In the genomic region with DNA sequence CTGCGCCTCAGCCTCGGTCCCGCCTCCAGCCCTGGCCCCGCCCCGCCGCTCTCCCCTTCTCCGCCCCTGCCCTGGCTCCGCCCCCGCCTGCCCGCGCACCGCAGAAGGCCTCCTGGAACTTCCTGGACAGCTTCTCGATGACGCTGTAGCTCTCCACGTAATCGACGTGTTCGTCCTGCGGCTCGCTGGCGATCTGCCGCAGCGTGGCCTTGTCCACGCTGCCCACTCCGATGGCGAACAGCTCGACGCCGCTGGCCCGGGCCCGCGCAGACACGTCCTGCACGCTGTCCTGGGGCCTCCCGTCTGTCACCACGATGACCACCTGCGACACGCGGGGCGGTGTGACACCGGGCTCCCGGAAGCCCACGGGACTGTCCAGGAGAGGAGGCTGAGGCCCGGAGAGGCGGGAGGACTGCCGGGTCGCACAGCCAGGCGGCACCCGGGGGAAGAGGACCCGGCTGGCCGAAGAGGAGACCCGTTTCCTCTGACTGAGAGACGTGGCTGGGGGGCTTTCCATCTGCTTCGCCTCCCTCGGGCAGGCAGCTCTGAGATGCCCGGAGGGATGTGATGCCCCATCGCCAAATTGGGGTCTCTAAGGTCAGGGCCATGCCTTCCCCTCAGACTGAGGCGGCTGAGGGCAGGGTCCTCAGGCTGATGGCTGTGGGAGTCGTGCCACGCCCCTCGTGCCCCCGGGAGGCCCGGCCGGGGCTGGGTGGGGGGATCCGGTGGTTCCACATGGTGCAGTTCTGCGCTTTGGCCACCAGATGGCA, we compare ENCODE assay signal across 1 cellular context.
A peak's percentile ranks its signal among the peaks of the same experiment; 100 is the strongest.
TF ChIP-seq lines count a peak whose summit lies in the region.

No MANE protein-coding gene starts in this region.

TF ChIP-seq in K562, 482 proteins besides CTCF, POLR2A, EP300 and RAD21 (continued from another document and continues in another):
- no peak for TF ChIP-seq ZNF318 (IDR thresholded peaks at IDR 0.05; ENCODE audit: borderline replicate concordance in 1 of 2, low read depth in 1 of 2)
- TF ChIP-seq HCFC1 (IDR thresholded peaks at IDR 0.05; ENCODE audit: low read depth, low read length): peak; percentile 49
- TF ChIP-seq NUFIP1 (IDR thresholded peaks at IDR 0.05; ENCODE audit: partially characterized antibody): peak; percentile 82
- TF ChIP-seq, protein P1, sequence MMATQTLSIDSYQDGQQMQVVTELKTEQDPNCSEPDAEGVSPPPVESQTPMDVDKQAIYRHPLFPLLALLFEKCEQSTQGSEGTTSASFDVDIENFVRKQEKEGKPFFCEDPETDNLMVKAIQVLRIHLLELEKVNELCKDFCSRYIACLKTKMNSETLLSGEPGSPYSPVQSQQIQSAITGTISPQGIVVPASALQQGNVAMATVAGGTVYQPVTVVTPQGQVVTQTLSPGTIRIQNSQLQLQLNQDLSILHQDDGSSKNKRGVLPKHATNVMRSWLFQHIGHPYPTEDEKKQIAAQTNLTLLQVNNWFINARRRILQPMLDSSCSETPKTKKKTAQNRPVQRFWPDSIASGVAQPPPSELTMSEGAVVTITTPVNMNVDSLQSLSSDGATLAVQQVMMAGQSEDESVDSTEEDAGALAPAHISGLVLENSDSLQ (IDR thresholded peaks at IDR 0.05): peak; percentile 62; the same call in 1 of the 2 replicates
- peak; percentile 89 for TF ChIP-seq CREB3 (tag; conservative IDR thresholded peaks at IDR 0.05; ENCODE audit: low read depth)
- TF ChIP-seq BRF1 (IDR thresholded peaks at IDR 0.05; ENCODE audit: borderline replicate concordance, extremely low read depth, insufficient read length): no peak
- no peak for TF ChIP-seq TRIM28 (IDR thresholded peaks at IDR 0.05)
- 0 out of 2 replicates have a peak, but pooled peaks have one; percentile 65 for TF ChIP-seq ZFPM2 (CRISPR knock-in tag; IDR thresholded peaks at IDR 0.05)
- TF ChIP-seq ZNF184 (CRISPR knock-in tag; IDR thresholded peaks at IDR 0.05): no peak
- 0 out of 2 replicates have a peak, but pooled peaks have one; percentile 34 for TF ChIP-seq HOMEZ (CRISPR knock-in tag; IDR thresholded peaks at IDR 0.05)
- no peak for TF ChIP-seq ZNF436 (CRISPR knock-in tag; IDR thresholded peaks at IDR 0.05)
- peak; percentile 78; the same call in 1 of the 2 replicates for TF ChIP-seq ETV5 (CRISPR knock-in tag; IDR thresholded peaks at IDR 0.05; ENCODE audit: low read depth)
- no peak for TF ChIP-seq SREBF1 (IDR thresholded peaks at IDR 0.05; ENCODE audit: borderline replicate concordance, low read depth, low read length)
- peak; percentile 78; the same call in 1 of the 2 replicates for TF ChIP-seq POLR2AphosphoS2 (IDR thresholded peaks at IDR 0.05; ENCODE audit: low read length)
- TF ChIP-seq XRCC4 (IDR thresholded peaks at IDR 0.05; ENCODE audit: extremely low read depth, insufficient read depth, insufficient read length): no peak
- TF ChIP-seq TGIF2 (CRISPR knock-in tag; IDR thresholded peaks at IDR 0.05): no peak; the same call in 1 of the 2 replicates
- no peak for TF ChIP-seq NR2C1 (IDR thresholded peaks at IDR 0.05)
- peak; percentile 33; the same call in 1 of the 2 replicates for TF ChIP-seq NR2C1 (tag; IDR thresholded peaks at IDR 0.05)
- peak; percentile 78; the same call in 1 of the 2 replicates for TF ChIP-seq HOXB6 (CRISPR knock-in tag; IDR thresholded peaks at IDR 0.05; ENCODE audit: borderline replicate concordance)
- TF ChIP-seq, protein P2, sequence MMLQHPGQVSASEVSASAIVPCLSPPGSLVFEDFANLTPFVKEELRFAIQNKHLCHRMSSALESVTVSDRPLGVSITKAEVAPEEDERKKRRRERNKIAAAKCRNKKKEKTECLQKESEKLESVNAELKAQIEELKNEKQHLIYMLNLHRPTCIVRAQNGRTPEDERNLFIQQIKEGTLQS (IDR thresholded peaks at IDR 0.05): peak; percentile 43; the same call in 1 of the 2 replicates
- TF ChIP-seq, protein P2 (CRISPR knock-in tag; conservative IDR thresholded peaks at IDR 0.05): peak; percentile 91
- TF ChIP-seq ZNF740 (CRISPR knock-in tag; IDR thresholded peaks at IDR 0.05): peak; percentile 95
- TF ChIP-seq ZNF740 (tag; IDR thresholded peaks at IDR 0.05): peak in 1 of 2 experiments; percentile 75; a peak in 2 of 4 replicates
- TF ChIP-seq NR1H2 (CRISPR knock-in tag; IDR thresholded peaks at IDR 0.05): 0 out of 2 replicates have a peak, but pooled peaks have one; percentile 15
- TF ChIP-seq GABPA (tag; conservative IDR thresholded peaks at IDR 0.05; ENCODE audit: low read depth): peak; percentile 79
- TF ChIP-seq, protein P3, sequence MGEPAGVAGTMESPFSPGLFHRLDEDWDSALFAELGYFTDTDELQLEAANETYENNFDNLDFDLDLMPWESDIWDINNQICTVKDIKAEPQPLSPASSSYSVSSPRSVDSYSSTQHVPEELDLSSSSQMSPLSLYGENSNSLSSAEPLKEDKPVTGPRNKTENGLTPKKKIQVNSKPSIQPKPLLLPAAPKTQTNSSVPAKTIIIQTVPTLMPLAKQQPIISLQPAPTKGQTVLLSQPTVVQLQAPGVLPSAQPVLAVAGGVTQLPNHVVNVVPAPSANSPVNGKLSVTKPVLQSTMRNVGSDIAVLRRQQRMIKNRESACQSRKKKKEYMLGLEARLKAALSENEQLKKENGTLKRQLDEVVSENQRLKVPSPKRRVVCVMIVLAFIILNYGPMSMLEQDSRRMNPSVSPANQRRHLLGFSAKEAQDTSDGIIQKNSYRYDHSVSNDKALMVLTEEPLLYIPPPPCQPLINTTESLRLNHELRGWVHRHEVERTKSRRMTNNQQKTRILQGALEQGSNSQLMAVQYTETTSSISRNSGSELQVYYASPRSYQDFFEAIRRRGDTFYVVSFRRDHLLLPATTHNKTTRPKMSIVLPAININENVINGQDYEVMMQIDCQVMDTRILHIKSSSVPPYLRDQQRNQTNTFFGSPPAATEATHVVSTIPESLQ (CRISPR knock-in tag; IDR thresholded peaks at IDR 0.05): peak; percentile 94; the same call in 1 of the 2 replicates
- peak; percentile 87 for TF ChIP-seq TFAP4 (CRISPR knock-in tag; IDR thresholded peaks at IDR 0.05; ENCODE audit: borderline replicate concordance)
- TF ChIP-seq ZNF121 (CRISPR knock-in tag; conservative IDR thresholded peaks at IDR 0.05): no peak
- TF ChIP-seq JUNB (CRISPR knock-in tag; conservative IDR thresholded peaks at IDR 0.05): no peak; the same call in 1 of the 2 replicates
- peak; percentile 95; the same call in 1 of the 2 replicates for TF ChIP-seq PHF8 (IDR thresholded peaks at IDR 0.05; ENCODE audit: borderline replicate concordance, low read length)
- TF ChIP-seq MBD2 (IDR thresholded peaks at IDR 0.05; ENCODE audit: borderline replicate concordance, low read depth): peak; percentile 31; the same call in 1 of the 2 replicates
- no peak; the same call in 1 of the 2 replicates for TF ChIP-seq ZFP91 (CRISPR knock-in tag; IDR thresholded peaks at IDR 0.05)
- TF ChIP-seq PHTF2 (CRISPR knock-in tag; IDR thresholded peaks at IDR 0.05): no peak
- TF ChIP-seq HDAC3 (IDR thresholded peaks at IDR 0.05; ENCODE audit: borderline replicate concordance, partially characterized antibody): no peak
- TF ChIP-seq ZNF212 (CRISPR knock-in tag; IDR thresholded peaks at IDR 0.05): peak; percentile 52; the same call in 1 of the 2 replicates
- TF ChIP-seq, protein P4, sequence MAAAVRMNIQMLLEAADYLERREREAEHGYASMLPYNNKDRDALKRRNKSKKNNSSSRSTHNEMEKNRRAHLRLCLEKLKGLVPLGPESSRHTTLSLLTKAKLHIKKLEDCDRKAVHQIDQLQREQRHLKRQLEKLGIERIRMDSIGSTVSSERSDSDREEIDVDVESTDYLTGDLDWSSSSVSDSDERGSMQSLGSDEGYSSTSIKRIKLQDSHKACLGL (CRISPR knock-in tag; IDR thresholded peaks at IDR 0.05; ENCODE audit: borderline replicate concordance, poor library complexity, severe bottlenecking): peak; percentile 82
